In genomic region chr22:23010430-23010829, GRCh38 we compare ENCODE assay signal across 1 cellular context.
TF ChIP-seq lines count a peak whose summit lies in the region.

No MANE protein-coding gene starts in this region.

TF ChIP-seq in K562, 482 proteins besides CTCF, POLR2A, EP300 and RAD21 (continued from another document):
- TF ChIP-seq IFI16 (CRISPR knock-in tag; IDR thresholded peaks at IDR 0.05) (no peak), CCAR2 (IDR thresholded peaks at IDR 0.05; ENCODE audit: low read depth, low read length) (0 out of 2 replicates have a peak, but pooled peaks have one; percentile 21), NCOA1 (IDR thresholded peaks at IDR 0.05; ENCODE audit: low read depth) (no peak), ZBED1 (IDR thresholded peaks at IDR 0.05) (no peak), IRF2 (CRISPR knock-in tag; IDR thresholded peaks at IDR 0.05) (0 out of 2 replicates have a peak, but pooled peaks have one; percentile 43), ARID4B (CRISPR knock-in tag; IDR thresholded peaks at IDR 0.05) (peak; percentile 60), SIN3A (IDR thresholded peaks at IDR 0.05; ENCODE audit: borderline replicate concordance in 2 of 2, control insufficient read depth in 1 of 2, low read depth in 2 of 2, low read length in 2 of 2) (peak in 1 of 2 experiments; percentile 34; a peak in 1 of 4 replicates), MED1 (CRISPR knock-in tag; IDR thresholded peaks at IDR 0.05; ENCODE audit: borderline replicate concordance) (peak; percentile 90; the same call in 1 of the 2 replicates)
- TF ChIP-seq, protein P1, sequence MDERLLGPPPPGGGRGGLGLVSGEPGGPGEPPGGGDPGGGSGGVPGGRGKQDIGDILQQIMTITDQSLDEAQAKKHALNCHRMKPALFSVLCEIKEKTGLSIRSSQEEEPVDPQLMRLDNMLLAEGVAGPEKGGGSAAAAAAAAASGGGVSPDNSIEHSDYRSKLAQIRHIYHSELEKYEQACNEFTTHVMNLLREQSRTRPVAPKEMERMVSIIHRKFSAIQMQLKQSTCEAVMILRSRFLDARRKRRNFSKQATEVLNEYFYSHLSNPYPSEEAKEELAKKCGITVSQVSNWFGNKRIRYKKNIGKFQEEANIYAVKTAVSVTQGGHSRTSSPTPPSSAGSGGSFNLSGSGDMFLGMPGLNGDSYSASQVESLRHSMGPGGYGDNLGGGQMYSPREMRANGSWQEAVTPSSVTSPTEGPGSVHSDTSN (CRISPR knock-in tag; IDR thresholded peaks at IDR 0.05; ENCODE audit: low read depth): 0 out of 2 replicates have a peak, but pooled peaks have one; percentile 24
- TF ChIP-seq, protein P1 (tag; conservative IDR thresholded peaks at IDR 0.05; ENCODE audit: low read depth): no peak
- TF ChIP-seq, protein P2, sequence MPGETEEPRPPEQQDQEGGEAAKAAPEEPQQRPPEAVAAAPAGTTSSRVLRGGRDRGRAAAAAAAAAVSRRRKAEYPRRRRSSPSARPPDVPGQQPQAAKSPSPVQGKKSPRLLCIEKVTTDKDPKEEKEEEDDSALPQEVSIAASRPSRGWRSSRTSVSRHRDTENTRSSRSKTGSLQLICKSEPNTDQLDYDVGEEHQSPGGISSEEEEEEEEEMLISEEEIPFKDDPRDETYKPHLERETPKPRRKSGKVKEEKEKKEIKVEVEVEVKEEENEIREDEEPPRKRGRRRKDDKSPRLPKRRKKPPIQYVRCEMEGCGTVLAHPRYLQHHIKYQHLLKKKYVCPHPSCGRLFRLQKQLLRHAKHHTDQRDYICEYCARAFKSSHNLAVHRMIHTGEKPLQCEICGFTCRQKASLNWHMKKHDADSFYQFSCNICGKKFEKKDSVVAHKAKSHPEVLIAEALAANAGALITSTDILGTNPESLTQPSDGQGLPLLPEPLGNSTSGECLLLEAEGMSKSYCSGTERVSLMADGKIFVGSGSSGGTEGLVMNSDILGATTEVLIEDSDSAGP (CRISPR knock-in tag; IDR thresholded peaks at IDR 0.05): no peak
- TF ChIP-seq, protein P3, sequence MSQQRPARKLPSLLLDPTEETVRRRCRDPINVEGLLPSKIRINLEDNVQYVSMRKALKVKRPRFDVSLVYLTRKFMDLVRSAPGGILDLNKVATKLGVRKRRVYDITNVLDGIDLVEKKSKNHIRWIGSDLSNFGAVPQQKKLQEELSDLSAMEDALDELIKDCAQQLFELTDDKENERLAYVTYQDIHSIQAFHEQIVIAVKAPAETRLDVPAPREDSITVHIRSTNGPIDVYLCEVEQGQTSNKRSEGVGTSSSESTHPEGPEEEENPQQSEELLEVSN (IDR thresholded peaks at IDR 0.05; ENCODE audit: borderline replicate concordance in 1 of 2, extremely low read depth in 1 of 2, insufficient read depth in 1 of 2, insufficient read length in 1 of 2, low read depth in 1 of 2, low read length in 1 of 2, poor library complexity in 1 of 2, severe bottlenecking in 1 of 2): no peak
- TF ChIP-seq, protein P4, sequence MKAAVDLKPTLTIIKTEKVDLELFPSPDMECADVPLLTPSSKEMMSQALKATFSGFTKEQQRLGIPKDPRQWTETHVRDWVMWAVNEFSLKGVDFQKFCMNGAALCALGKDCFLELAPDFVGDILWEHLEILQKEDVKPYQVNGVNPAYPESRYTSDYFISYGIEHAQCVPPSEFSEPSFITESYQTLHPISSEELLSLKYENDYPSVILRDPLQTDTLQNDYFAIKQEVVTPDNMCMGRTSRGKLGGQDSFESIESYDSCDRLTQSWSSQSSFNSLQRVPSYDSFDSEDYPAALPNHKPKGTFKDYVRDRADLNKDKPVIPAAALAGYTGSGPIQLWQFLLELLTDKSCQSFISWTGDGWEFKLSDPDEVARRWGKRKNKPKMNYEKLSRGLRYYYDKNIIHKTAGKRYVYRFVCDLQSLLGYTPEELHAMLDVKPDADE (conservative IDR thresholded peaks at IDR 0.05; ENCODE audit: control insufficient read depth, low read depth, low read length): 0 out of 2 replicates have a peak, but pooled peaks have one; percentile 29
- TF ChIP-seq, protein P5, sequence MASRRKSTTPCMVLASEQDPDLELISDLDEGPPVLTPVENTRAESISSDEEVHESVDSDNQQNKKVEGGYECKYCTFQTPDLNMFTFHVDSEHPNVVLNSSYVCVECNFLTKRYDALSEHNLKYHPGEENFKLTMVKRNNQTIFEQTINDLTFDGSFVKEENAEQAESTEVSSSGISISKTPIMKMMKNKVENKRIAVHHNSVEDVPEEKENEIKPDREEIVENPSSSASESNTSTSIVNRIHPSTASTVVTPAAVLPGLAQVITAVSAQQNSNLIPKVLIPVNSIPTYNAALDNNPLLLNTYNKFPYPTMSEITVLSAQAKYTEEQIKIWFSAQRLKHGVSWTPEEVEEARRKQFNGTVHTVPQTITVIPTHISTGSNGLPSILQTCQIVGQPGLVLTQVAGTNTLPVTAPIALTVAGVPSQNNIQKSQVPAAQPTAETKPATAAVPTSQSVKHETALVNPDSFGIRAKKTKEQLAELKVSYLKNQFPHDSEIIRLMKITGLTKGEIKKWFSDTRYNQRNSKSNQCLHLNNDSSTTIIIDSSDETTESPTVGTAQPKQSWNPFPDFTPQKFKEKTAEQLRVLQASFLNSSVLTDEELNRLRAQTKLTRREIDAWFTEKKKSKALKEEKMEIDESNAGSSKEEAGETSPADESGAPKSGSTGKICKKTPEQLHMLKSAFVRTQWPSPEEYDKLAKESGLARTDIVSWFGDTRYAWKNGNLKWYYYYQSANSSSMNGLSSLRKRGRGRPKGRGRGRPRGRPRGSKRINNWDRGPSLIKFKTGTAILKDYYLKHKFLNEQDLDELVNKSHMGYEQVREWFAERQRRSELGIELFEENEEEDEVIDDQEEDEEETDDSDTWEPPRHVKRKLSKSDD (conservative IDR thresholded peaks at IDR 0.05; ENCODE audit: low read length): no peak
